ENCODE assay signal across 1 cellular context in the genomic region with DNA sequence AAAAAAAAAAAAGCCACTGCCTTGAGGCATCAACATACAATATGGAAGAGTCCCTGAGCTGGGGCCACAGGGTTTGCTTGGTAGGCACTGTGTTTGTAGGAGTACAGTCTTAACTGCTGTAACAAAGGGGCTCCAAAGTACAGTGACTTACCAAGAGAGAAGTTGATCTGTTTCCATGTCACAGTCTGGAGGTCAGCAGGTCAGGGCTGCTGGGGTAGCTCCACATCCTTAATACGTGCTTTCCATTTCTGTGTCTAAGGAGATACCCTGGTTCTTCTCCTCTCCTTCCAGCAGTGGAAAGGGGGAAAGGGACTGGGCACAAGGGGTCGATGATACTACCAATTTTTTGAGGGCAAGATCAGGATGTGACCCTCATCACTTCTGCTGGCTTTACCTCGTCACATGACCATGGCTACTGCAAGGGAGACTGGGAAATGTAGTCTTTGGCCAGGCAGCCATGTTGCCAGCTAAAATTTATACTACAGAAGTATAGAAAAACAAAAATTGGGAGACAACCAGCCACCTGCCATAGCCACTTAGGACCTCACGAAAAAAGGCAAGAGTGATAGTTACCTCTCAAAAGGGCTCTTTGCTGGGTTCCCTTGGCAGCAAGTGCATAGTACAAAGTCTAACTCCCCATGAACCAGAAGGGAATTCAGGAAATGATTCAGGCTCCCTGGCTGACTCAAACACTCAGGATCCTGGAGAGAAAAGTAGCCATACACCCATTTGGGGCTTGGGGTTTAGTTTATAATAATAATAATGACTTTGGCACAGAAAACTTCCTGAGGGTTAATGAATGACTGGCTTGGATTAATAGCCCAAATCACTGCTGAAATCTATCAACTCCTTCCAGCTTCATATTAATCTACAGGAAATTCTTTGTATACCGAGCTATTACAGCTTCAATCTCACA.
TF ChIP-seq lines count a peak whose summit lies in the region.

No MANE protein-coding gene starts in this region.

TF ChIP-seq in SK-N-SH treated with all-trans-retinoic acid at 6 μM for 48 hours, 23 proteins besides CTCF, POLR2A, EP300 and RAD21 (continued from another document):
- TF ChIP-seq ESRRG (CRISPR knock-in tag; IDR thresholded peaks at IDR 0.05) (no peak), ZNF8 (CRISPR knock-in tag; IDR thresholded peaks at IDR 0.05) (no peak)
